Comparison of ENCODE assay signal across 8 cellular contexts in the genomic region with DNA sequence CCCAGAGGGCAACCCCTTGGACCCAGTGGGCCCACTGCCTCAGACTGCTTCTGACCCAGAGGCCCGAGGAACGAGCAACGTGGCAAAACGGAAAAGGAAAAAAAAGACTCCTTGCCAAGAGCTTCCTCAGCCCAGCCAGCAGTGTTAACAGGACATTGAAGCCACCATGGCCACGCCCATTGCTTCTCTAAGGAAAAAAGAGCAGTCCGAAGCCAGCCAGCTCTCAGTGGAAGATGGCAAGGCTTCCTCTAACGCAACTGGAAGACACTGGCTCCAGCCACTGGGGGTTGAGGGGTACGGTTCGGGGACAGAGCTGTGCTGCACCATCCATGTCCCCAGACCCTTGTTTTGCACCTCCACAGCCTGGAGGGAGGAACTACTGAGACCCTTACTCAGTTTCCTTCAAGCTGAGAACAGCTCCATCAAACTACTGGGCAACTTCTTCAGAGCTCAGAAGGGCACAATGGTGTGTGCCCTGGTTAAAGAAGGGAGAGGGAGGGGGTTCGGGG.
DNase-seq lines count a peak whose midpoint lies in the region; ATAC-seq and TF ChIP-seq lines count a peak whose summit lies in the region.

No MANE protein-coding gene starts in this region.

- TF ChIP-seq CTCF in neutrophil (IDR thresholded peaks at IDR 0.05): no peak

- ATAC-seq in GM18505 (IDR thresholded peaks at IDR 0.05; ENCODE audit: unreplicated experiment) (no peak), HG03280 (IDR thresholded peaks at IDR 0.05; ENCODE audit: unreplicated experiment) (no peak), HG03108 (IDR thresholded peaks at IDR 0.05; ENCODE audit: unreplicated experiment) (no peak)
- no peak for ATAC-seq in central memory CD8-positive, alpha-beta T cell (replicated peaks; ENCODE audit: extremely low read depth, poor library complexity, severe bottlenecking)

- peak; percentile 29 for TF ChIP-seq POLR2A in GM18505 (IDR thresholded peaks at IDR 0.05; ENCODE audit: borderline replicate concordance, extremely low read depth, insufficient read depth, insufficient read length)

- H3K27me3 ChIP-seq in neutrophil: no peaks in the 10 kb centered on the region

- peak overlapping the region; percentile 7 for H3K27ac ChIP-seq in neutrophil

- H3K4me3 Mint-ChIP-seq in central memory CD8-positive, alpha-beta T cell: no peak overlapping the region

- no peaks in the 10 kb centered on the region for H3K27me3 Mint-ChIP-seq in central memory CD8-positive, alpha-beta T cell

- H3K4me1 Mint-ChIP-seq in central memory CD8-positive, alpha-beta T cell: peaks cover 43% of the 10 kb centered on the region

- H3K27ac Mint-ChIP-seq in central memory CD8-positive, alpha-beta T cell (ENCODE audit: low read depth): peak overlapping the region; percentile 86

- peaks cover 21 to 25% of the 10 kb centered on the region in 2 experiments for H3K4me1 ChIP-seq in neutrophil (ENCODE audit: control insufficient read depth in 1 of 2, insufficient read depth in 1 of 2, low read depth in 1 of 2, low read length in 1 of 2)

- no peaks in the 10 kb centered on the region for H3K9me3 Mint-ChIP-seq in central memory CD8-positive, alpha-beta T cell

- H3K36me3 Mint-ChIP-seq in central memory CD8-positive, alpha-beta T cell (ENCODE audit: insufficient read depth): peaks cover 4% of the 10 kb centered on the region

- no peaks in the 10 kb centered on the region for H3K9me3 ChIP-seq in neutrophil

- H3K4me3 ChIP-seq in neutrophil (ENCODE audit: low read depth in 1 of 2, low read length in 1 of 2): no peak overlapping the region

- H3K36me3 ChIP-seq in neutrophil: no peaks in the 10 kb centered on the region

- DNase-seq in NAMALWA (ENCODE audit: low spot score): peak; percentile 55
- no peak for DNase-seq in central memory CD8-positive, alpha-beta T cell (ENCODE audit: low spot score in 2 of 2)
- no peak for DNase-seq in NCI-H1105 (lab: John Stamatoyannopoulos, UW)
- no peak for DNase-seq in RKO (ENCODE audit: low spot score)
